Comparison of ENCODE assay signal across 18 cellular contexts in the genomic region with DNA sequence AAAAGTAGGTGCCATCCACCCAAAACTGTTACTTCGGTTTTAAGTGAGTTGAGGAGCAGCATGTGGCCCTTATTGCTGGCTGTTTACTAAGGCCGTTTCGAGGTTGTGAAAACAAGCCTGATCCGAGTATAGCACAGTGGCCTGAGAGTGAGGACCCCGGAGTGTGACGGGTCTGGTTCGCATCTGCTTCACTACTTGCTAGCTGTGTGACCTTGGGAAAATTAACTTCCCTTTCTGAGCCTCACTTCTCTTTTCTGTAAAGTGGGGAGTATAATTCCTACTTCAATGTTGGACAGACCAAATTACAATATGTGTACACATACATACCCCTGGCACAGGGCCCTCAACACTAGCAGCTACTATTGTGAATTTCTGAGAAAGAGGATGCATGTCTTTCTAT.
"Had no signal": no experiment of that assay in that cellular context is flagged by ENCODE, and none has a peak within 500 bp of the region (broad histone marks: within the 10 kb centered on the region; RNA-seq: fewer than 3 reads in every experiment).

No MANE protein-coding gene starts in this region.

- H3K9me3 Mint-ChIP-seq: activated naive CD4-positive, alpha-beta T cell treated with anti-CD3 and anti-CD28 coated beads, Interleukin-2, amount 50 U/mL, for 24 hours had no signal

- H3K27ac Mint-ChIP-seq: activated CD4-positive, alpha-beta memory T cell treated with anti-CD3 and anti-CD28 coated beads, Interleukin-2, amount 10 ng/mL, durations not matched to agents 7 days and 5 days; activated CD4-positive, alpha-beta T cell treated with anti-CD3 and anti-CD28 coated beads for 36 hours; activated naive CD4-positive, alpha-beta T cell treated with anti-CD3 and anti-CD28 coated beads, Interleukin-2, amount 50 U/mL, for 24 hours; activated T-cell treated with anti-CD3 and anti-CD28 coated beads, Interleukin-2, amount 50 U/mL, for 24 hours; nephron progenitor cell; progenitor cell of endocrine pancreas; stimulated activated naive CD8-positive, alpha-beta T cell treated with anti-CD3 and anti-CD28 coated beads, Interleukin-15, Interleukin-2, amounts not matched to agents 100 ng/mL and 50 ng/mL, for 24 hours; type B pancreatic cell had no signal

- ATAC-seq: activated CD4-positive, alpha-beta T cell treated with anti-CD3 and anti-CD28 coated beads for 36 hours; left ventricle myocardium superior; right cardiac atrium had no signal

- H3K4me1 Mint-ChIP-seq: activated CD4-positive, alpha-beta memory T cell treated with anti-CD3 and anti-CD28 coated beads, Interleukin-2, amount 10 ng/mL, durations not matched to agents 7 days and 5 days; activated CD4-positive, alpha-beta T cell treated with anti-CD3 and anti-CD28 coated beads for 36 hours; activated naive CD4-positive, alpha-beta T cell treated with anti-CD3 and anti-CD28 coated beads, Interleukin-2, amount 50 U/mL, for 24 hours had no signal

- H3K27ac ChIP-seq: adrenal gland, suprapubic skin, VCaP had no signal

- H3K4me3 Mint-ChIP-seq: activated CD4-positive, alpha-beta memory T cell treated with anti-CD3 and anti-CD28 coated beads, Interleukin-2, amount 10 ng/mL, durations not matched to agents 7 days and 5 days; activated CD4-positive, alpha-beta T cell treated with anti-CD3 and anti-CD28 coated beads for 36 hours; activated naive CD4-positive, alpha-beta T cell treated with anti-CD3 and anti-CD28 coated beads, Interleukin-2, amount 50 U/mL, for 24 hours; activated T-cell treated with anti-CD3 and anti-CD28 coated beads, Interleukin-2, amount 50 U/mL, for 24 hours; nephron progenitor cell; stimulated activated naive CD8-positive, alpha-beta T cell treated with anti-CD3 and anti-CD28 coated beads, Interleukin-15, Interleukin-2, amounts not matched to agents 100 ng/mL and 50 ng/mL, for 24 hours; type B pancreatic cell had no signal

- H3K36me3 Mint-ChIP-seq: activated naive CD4-positive, alpha-beta T cell treated with anti-CD3 and anti-CD28 coated beads, Interleukin-2, amount 50 U/mL, for 24 hours; type B pancreatic cell had no signal

- DNase-seq: activated CD4-positive, alpha-beta memory T cell treated with anti-CD3 and anti-CD28 coated beads, Interleukin-2, amount 10 ng/mL, durations not matched to agents 7 days and 5 days; activated CD4-positive, alpha-beta T cell treated with anti-CD3 and anti-CD28 coated beads for 36 hours; activated effector memory CD4-positive, alpha-beta T cell treated with anti-CD3 and anti-CD28 coated beads, Interleukin-2, amount 50 U/mL, for 16 hours; activated T-cell treated with anti-CD3 and anti-CD28 coated beads, Interleukin-2, amount 50 U/mL, for 24 hours; adrenal gland; dorsolateral prefrontal cortex; hippocampal formation; left ventricle myocardium superior; nephron progenitor cell; right cardiac atrium; stimulated activated CD4-positive, alpha-beta T cell treated with anti-CD3 and anti-CD28 coated beads, Interleukin-4, amount 100 ng/mL, for 24 hours had no signal

- H3K36me3 ChIP-seq: adrenal gland, suprapubic skin had no signal

- H3K27me3 ChIP-seq: adrenal gland, dorsolateral prefrontal cortex, suprapubic skin had no signal

- H3K9me3 ChIP-seq: adrenal gland, suprapubic skin had no signal

- H3K4me1 ChIP-seq: adrenal gland had no signal

- H3K27me3 Mint-ChIP-seq: activated naive CD4-positive, alpha-beta T cell treated with anti-CD3 and anti-CD28 coated beads, Interleukin-2, amount 50 U/mL, for 24 hours; activated T-cell treated with anti-CD3 and anti-CD28 coated beads, Interleukin-2, amount 50 U/mL, for 24 hours; type B pancreatic cell had no signal

- H3K4me3 ChIP-seq: adrenal gland, dorsolateral prefrontal cortex, skin epidermis, suprapubic skin had no signal
